15 cellular contexts compared by ENCODE assay signal in genomic region chr1:101460709-101461108, GRCh38.
"Had no signal": no experiment of that assay in that cellular context is flagged by ENCODE, and none has a peak within 500 bp of the region (broad histone marks: within the 10 kb centered on the region; RNA-seq: fewer than 3 reads in every experiment).

No MANE protein-coding gene starts in this region.

- H3K9me3 ChIP-seq: pancreas, upper lobe of left lung had no signal

- H3K4me1 ChIP-seq: pancreas, upper lobe of left lung had no signal

- H3K4me3 ChIP-seq: dorsolateral prefrontal cortex, pancreas, upper lobe of left lung had no signal

- H3K27me3 ChIP-seq: pancreas, upper lobe of left lung had no signal

- ATAC-seq: activated CD4-positive, alpha-beta T cell treated with anti-CD3 and anti-CD28 coated beads for 36 hours; activated CD8-positive, alpha-beta T cell treated with anti-CD3 and anti-CD28 coated beads for 36 hours; esophagus mucosa; left lobe of liver; natural killer cell treated with Interleukin-12 subunit alpha and Interleukin-12 subunit beta and Interleukin-15 and Interleukin-18, amount 100 ng/mL, for 72 hours; pancreas had no signal

- H3K27ac ChIP-seq: dorsolateral prefrontal cortex, pancreas, upper lobe of left lung, VCaP had no signal

- H3K36me3 ChIP-seq: pancreas, upper lobe of left lung had no signal

- DNase-seq: activated CD4-positive, alpha-beta T cell treated with anti-CD3 and anti-CD28 coated beads for 36 hours; activated CD8-positive, alpha-beta memory T cell treated with anti-CD3 and anti-CD28 coated beads, Interleukin-2, amount 50 U/mL, for 48 hours; activated CD8-positive, alpha-beta T cell treated with anti-CD3 and anti-CD28 coated beads for 36 hours; activated naive CD8-positive, alpha-beta T cell treated with anti-CD3 and anti-CD28 coated beads, Interleukin-2, amount 10 ng/mL, durations not matched to agents 7 days and 5 days; anterior cingulate cortex; dorsolateral prefrontal cortex; foreskin fibroblast; immature natural killer cell; pancreas; stimulated activated CD4-positive, alpha-beta T cell treated with anti-CD3 and anti-CD28 coated beads, Interleukin-12 subunit alpha, Interleukin-12 subunit beta, amount 100 ng/mL, for 4 hours; upper lobe of left lung had no signal

- FAIRE-seq: pancreas had no signal
